ENCODE assay signal across 10 cellular contexts in the genomic region with DNA sequence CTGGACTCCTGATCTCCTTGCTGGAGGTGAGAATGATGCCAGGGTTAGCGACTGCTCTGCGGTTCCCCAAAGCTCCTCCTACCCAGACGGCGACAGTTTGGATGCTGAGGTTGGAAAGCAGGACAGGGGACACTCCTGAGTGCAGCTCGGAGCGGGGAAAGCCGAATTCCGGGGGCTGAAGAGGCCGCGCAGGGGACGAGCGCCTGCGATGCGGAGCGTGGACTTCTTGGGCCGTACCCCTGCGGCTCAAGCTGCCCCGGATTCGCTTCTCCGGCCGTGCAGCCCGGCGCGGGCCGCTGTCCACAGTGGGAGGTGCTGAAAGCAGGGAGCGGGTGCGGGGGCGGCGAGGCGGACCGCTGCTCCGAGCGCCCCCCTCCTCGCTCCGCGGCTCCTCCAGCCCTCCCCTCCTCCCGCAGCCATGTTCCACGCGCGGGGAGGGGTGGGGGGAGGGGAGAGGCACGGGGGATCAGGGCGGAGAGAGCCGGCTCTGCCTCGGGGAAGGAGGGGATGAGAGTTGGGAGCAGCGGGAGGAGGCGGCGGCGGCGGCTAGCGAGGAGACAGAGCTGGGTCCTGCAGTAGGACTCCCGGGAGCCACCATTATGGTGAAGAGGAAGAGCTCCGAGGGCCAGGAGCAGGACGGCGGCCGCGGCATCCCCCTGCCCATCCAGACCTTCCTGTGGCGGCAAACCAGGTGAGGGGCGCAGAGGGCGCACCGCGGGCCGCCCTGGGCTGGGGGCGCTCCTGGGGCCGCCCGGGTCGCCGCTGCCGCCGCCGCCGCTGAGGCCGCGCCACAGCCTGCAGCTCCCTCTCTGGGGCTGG. TPM values are rescaled to one million over a fixed set of nuclear protein-coding genes. Genes with fewer than 3 reads are reported as not detected.
DNase-seq lines count a peak whose midpoint lies in the region; ATAC-seq and TF ChIP-seq lines count a peak whose summit lies in the region.
"Had no signal": no experiment of that assay in that cellular context is flagged by ENCODE, and none has a peak within 500 bp of the region (broad histone marks: within the 10 kb centered on the region; RNA-seq: fewer than 3 reads in every experiment).

A gene with protein sequence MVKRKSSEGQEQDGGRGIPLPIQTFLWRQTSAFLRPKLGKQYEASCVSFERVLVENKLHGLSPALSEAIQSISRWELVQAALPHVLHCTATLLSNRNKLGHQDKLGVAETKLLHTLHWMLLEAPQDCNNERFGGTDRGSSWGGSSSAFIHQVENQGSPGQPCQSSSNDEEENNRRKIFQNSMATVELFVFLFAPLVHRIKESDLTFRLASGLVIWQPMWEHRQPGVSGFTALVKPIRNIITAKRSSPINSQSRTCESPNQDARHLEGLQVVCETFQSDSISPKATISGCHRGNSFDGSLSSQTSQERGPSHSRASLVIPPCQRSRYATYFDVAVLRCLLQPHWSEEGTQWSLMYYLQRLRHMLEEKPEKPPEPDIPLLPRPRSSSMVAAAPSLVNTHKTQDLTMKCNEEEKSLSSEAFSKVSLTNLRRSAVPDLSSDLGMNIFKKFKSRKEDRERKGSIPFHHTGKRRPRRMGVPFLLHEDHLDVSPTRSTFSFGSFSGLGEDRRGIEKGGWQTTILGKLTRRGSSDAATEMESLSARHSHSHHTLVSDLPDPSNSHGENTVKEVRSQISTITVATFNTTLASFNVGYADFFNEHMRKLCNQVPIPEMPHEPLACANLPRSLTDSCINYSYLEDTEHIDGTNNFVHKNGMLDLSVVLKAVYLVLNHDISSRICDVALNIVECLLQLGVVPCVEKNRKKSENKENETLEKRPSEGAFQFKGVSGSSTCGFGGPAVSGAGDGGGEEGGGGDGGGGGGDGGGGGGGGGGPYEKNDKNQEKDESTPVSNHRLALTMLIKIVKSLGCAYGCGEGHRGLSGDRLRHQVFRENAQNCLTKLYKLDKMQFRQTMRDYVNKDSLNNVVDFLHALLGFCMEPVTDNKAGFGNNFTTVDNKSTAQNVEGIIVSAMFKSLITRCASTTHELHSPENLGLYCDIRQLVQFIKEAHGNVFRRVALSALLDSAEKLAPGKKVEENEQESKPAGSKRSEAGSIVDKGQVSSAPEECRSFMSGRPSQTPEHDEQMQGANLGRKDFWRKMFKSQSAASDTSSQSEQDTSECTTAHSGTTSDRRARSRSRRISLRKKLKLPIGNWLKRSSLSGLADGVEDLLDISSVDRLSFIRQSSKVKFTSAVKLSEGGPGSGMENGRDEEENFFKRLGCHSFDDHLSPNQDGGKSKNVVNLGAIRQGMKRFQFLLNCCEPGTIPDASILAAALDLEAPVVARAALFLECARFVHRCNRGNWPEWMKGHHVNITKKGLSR (N-terminal part only) (plus strand): TSS at position 359 of the 819 bp plus-strand sequence. CDS start 241 bp downstream, at position 600.

- in situ Hi-C loops in mammary epithelial cell (cut with MboI; ENCODE audit: low sequenced_read_pairs in 2 of 2), result no loop called here

- H3K4me1 ChIP-seq in mammary epithelial cell (ENCODE audit: insufficient read depth, low read length) (peaks cover 4% of the 10 kb centered on the region), iPS-18a (ENCODE audit: control insufficient read depth, low read depth, low read length) (peaks cover 4% of the 10 kb centered on the region), sigmoid colon (peaks cover 0 to 11% (median 7%) of the 10 kb centered on the region in 4 donors)

- TF ChIP-seq POLR2A in sigmoid colon (IDR thresholded peaks at IDR 0.05), result no peak

- CTCF ChIA-PET in mammary epithelial cell (lab: Charles Lee; ENCODE audit: low non-redundant PET), result no interaction called here

- H3K9me3 ChIP-seq in mammary epithelial cell (replicated peaks; ENCODE audit: insufficient read depth, low read length) (no peaks in the 10 kb centered on the region), iPS-18a (ENCODE audit: control insufficient read depth, low read depth, low read length) (no peaks in the 10 kb centered on the region), sigmoid colon (no peaks in the 10 kb centered on the region)

- H3K79me2 ChIP-seq in mammary epithelial cell (ENCODE audit: insufficient read depth, low read length), result no peaks in the 10 kb centered on the region

- H3K4me2 ChIP-seq in mammary epithelial cell (ENCODE audit: insufficient read depth, low read depth, low read length), result peak within 1 kb of the TSS; percentile 89
- H3K4me2 ChIP-seq: KMS-11 had no signal

- H2AFZ ChIP-seq in mammary epithelial cell (ENCODE audit: low read depth, low read length), result peak within 1 kb of the TSS; percentile 55

- no peak for TF ChIP-seq EP300 in sigmoid colon (IDR thresholded peaks at IDR 0.05)

- no peaks in the 10 kb centered on the region for H4K20me1 ChIP-seq in mammary epithelial cell (ENCODE audit: insufficient read depth, low read length)

- no peak for TF ChIP-seq CTCF in mammary epithelial cell (conservative IDR thresholded peaks at IDR 0.05 in 1 of 2, IDR thresholded peaks at IDR 0.05 in 1 of 2; ENCODE audit: extremely low read depth in 1 of 2, insufficient read depth in 1 of 2, low read depth in 1 of 2, low read length in 2 of 2)
- no peak for TF ChIP-seq CTCF in sigmoid colon (IDR thresholded peaks at IDR 0.05)

- intact Hi-C loops in mammary epithelial cell (cut with micrococcal nuclease), result loop anchor here (10.0 kb wide), 1 partner anchor 163 kb away; no protein-coding TSS in a partner anchor
- intact Hi-C loops in sigmoid colon (cut with DNase I), result no loop called here

- WGBS in mammary epithelial cell (ENCODE audit: low coverage, missing lambda C conversion rate), result 0% methylated on average over 4 of the region's 73 CpGs
- 4 to 13% methylated on average over 69 to 73 of the region's 73 CpGs for WGBS in sigmoid colon, 2 donors

- H3K9ac ChIP-seq in mammary epithelial cell (ENCODE audit: insufficient read depth, low read length) (no peak within 1 kb of the TSS), iPS-18a (ENCODE audit: low read length) (no peak within 1 kb of the TSS)
- H3K9ac ChIP-seq: KMS-11 had no signal

- no TSS peak for BruUV-seq in mammary epithelial cell (replicated peaks; lab: Mats Ljungman, UMichigan)

- H3K27ac ChIP-seq in mammary epithelial cell (ENCODE audit: insufficient read depth, low read depth, low read length) (no peak within 1 kb of the TSS), iPS-18a (ENCODE audit: low read length) (no peak within 1 kb of the TSS), sigmoid colon (no peak within 1 kb of the TSS)
- H3K27ac ChIP-seq: KMS-11, skin epidermis had no signal

- H3K4me3 ChIP-seq in mammary epithelial cell (replicated peaks in 1 of 3; ENCODE audit: insufficient read depth in 1 of 3, low read depth in 2 of 3, low read length in 3 of 3) (peak within 1 kb of the TSS; percentile 18 to 39 (median 24)), iPS-18a (ENCODE audit: low read length) (peak within 1 kb of the TSS; percentile 66), sigmoid colon (peak within 1 kb of the TSS in 3 of 4 donors; percentile 7 to 34 (median 27))

- H3K36me3 ChIP-seq in mammary epithelial cell (ENCODE audit: insufficient read depth, low read length) (no peaks in the 10 kb centered on the region), iPS-18a (ENCODE audit: control insufficient read depth, low read depth, low read length) (no peaks in the 10 kb centered on the region), sigmoid colon (no peaks in the 10 kb centered on the region)

- H3K27me3 ChIP-seq in mammary epithelial cell (ENCODE audit: insufficient read depth, low read length) (peaks cover 2% of the 10 kb centered on the region), iPS-18a (ENCODE audit: control insufficient read depth, insufficient read depth, low read length) (peaks cover 62% of the 10 kb centered on the region), sigmoid colon (peaks cover 0 to 38% (median 17%) of the 10 kb centered on the region in 3 donors)

- ATAC-seq in HG02759 (IDR thresholded peaks at IDR 0.05; ENCODE audit: unreplicated experiment), result peak; percentile 85
- no peak for ATAC-seq in HG03439 (IDR thresholded peaks at IDR 0.05; ENCODE audit: unreplicated experiment)
- no peak for ATAC-seq in HG03280 (IDR thresholded peaks at IDR 0.05; ENCODE audit: unreplicated experiment)

- dilution Hi-C loops in mammary epithelial cell (cut with HindIII; ENCODE audit: low sequenced_read_pairs), result no loop called here

- DNase-seq in DMS53 treated with DMSO at 0.1 percent for 48 hours (lab: John Stamatoyannopoulos, UW; ENCODE audit: unreplicated experiment), result peak; percentile 65
- peak; percentile 71 for DNase-seq in NCI-H748 treated with DMSO at 0.1 percent for 48 hours (lab: John Stamatoyannopoulos, UW)
- peak; percentile 60 for DNase-seq in mammary epithelial cell
- DNase-seq in sigmoid colon, result peak; percentile 64

RNA-seq across cellular contexts. Expression of the gene that starts here (rescaled TPM):
- total RNA-seq in mammary epithelial cell (1 to 10 TPM in 1 of 2 donors, under 1 TPM in 1; 0.02 to 2.5 TPM), sigmoid colon (1 to 10 TPM in 2 of 4 donors, under 1 TPM in 2; 0.82 to 2.4 (median 1.3) TPM)
- polyA plus RNA-seq in mammary epithelial cell (not detected), sigmoid colon (under 1 TPM in 1 of 3 donors, not detected in 2; 0.26 TPM)
- not detected for polyA minus RNA-seq in mammary epithelial cell
